7 cellular contexts compared by ENCODE assay signal in genomic region chr3:86990734-86991481, GRCh38. TPM values are rescaled to one million over a fixed set of nuclear protein-coding genes. Genes with fewer than 3 reads are reported as not detected.
DNase-seq lines count a peak whose midpoint lies in the region; ATAC-seq and TF ChIP-seq lines count a peak whose summit lies in the region.

A gene with protein sequence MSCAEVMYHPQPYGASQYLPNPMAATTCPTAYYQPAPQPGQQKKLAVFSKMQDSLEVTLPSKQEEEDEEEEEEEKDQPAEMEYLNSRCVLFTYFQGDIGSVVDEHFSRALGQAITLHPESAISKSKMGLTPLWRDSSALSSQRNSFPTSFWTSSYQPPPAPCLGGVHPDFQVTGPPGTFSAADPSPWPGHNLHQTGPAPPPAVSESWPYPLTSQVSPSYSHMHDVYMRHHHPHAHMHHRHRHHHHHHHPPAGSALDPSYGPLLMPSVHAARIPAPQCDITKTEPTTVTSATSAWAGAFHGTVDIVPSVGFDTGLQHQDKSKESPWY (minus strand): TSS chr3:86991149. CDS start chr3:86990743, 406 bp downstream.

- H3K27me3 ChIP-seq in ovary, result no peaks in the 10 kb centered on the region

- no peaks in the 10 kb centered on the region for H3K36me3 ChIP-seq in ovary

- H3K27ac Mint-ChIP-seq in activated T-cell treated with anti-CD3 and anti-CD28 coated beads, Interleukin-2, amount 50 U/mL, for 72 hours, result no peak within 1 kb of the TSS

- intact Hi-C loops in head of caudate nucleus (cut with DNase I) (no loop called here), ovary (cut with DNase I) (loop anchor here in 1 of 4 donors (10.0 kb wide), 1 partner anchor 94 kb away; no protein-coding TSS in a partner anchor)

- peaks cover 43% of the 10 kb centered on the region for H3K27me3 Mint-ChIP-seq in activated T-cell treated with anti-CD3 and anti-CD28 coated beads, Interleukin-2, amount 50 U/mL, for 72 hours (ENCODE audit: low read depth)

- H3K9me3 ChIP-seq in ovary, result no peaks in the 10 kb centered on the region

- no peaks in the 10 kb centered on the region for H3K36me3 Mint-ChIP-seq in activated T-cell treated with anti-CD3 and anti-CD28 coated beads, Interleukin-2, amount 50 U/mL, for 72 hours (ENCODE audit: insufficient read depth in 2 of 2)

- peak within 1 kb of the TSS in 1 of 2 donors; percentile 47 for H3K4me3 Mint-ChIP-seq in activated T-cell treated with anti-CD3 and anti-CD28 coated beads, Interleukin-2, amount 50 U/mL, for 72 hours

- peak within 1 kb of the TSS; percentile 70 for H3K4me3 ChIP-seq in ovary

- peaks cover 2% of the 10 kb centered on the region for H3K4me1 ChIP-seq in ovary (ENCODE audit: insufficient read depth)

- peak; percentile 82 for DNase-seq in HS-27A (ENCODE audit: low read depth)
- DNase-seq in activated T-cell treated with anti-CD3 and anti-CD28 coated beads, Interleukin-2, amount 50 U/mL, for 72 hours, result peak; percentile 8 to 13
- DNase-seq in head of caudate nucleus, result peak in 38 of 42 donors; percentile 10 to 68 (median 40)
- DNase-seq in ovary, result peak; percentile 80 to 87 (median 81)
- no peak for DNase-seq in AML-193 (lab: John Stamatoyannopoulos, UW)

- peak; percentile 40 for ATAC-seq in GM18873 (IDR thresholded peaks at IDR 0.05; ENCODE audit: low FRiP score, unreplicated experiment)
- peak; percentile 75 to 86 for ATAC-seq in activated T-cell treated with anti-CD3 and anti-CD28 coated beads, Interleukin-2, amount 50 U/mL, for 72 hours (replicated peaks in 1 of 2)
- ATAC-seq in HG03280 (IDR thresholded peaks at IDR 0.05; ENCODE audit: unreplicated experiment), result no peak

- TF ChIP-seq POLR2A in ovary (IDR thresholded peaks at IDR 0.05), result peak; percentile 26

- H3K27ac ChIP-seq in ovary, result peak within 1 kb of the TSS; percentile 76 to 95

- no peak for TF ChIP-seq CTCF in ovary (IDR thresholded peaks at IDR 0.05)

- H3K4me1 Mint-ChIP-seq in activated T-cell treated with anti-CD3 and anti-CD28 coated beads, Interleukin-2, amount 50 U/mL, for 72 hours (ENCODE audit: low read depth), result no peaks in the 10 kb centered on the region

- 0 to 1% (median 1%) methylated on average over 72 to 77 of the region's 77 CpGs for WGBS in ovary, 3 donors

- TF ChIP-seq EP300 in ovary (IDR thresholded peaks at IDR 0.05), result no peak

- H3K9me3 Mint-ChIP-seq in activated T-cell treated with anti-CD3 and anti-CD28 coated beads, Interleukin-2, amount 50 U/mL, for 72 hours, result peaks cover 0 to 3% of the 10 kb centered on the region in 2 donors

RNA-seq across cellular contexts. Expression of the gene that starts here (rescaled TPM):
- total RNA-seq in activated T-cell treated with anti-CD3 and anti-CD28 coated beads, Interleukin-2, amount 50 U/mL, for 72 hours, result not detected
- total RNA-seq in ovary, result 10 to 100 TPM; 13.4 to 36.3 (median 30.9) TPM
- polyA plus RNA-seq in ovary, result 10 to 100 TPM in 1 of 2 donors, 1 to 10 TPM in 1; 7.7 to 12.2 TPM

Comparison
In these comparisons a context has a peak if more than half of its experiments do, and no peak if none do; other contexts are left out.
1. RNA of the gene that starts here (total RNA-seq): 13.4 to 36.3 TPM in ovary; not detected in activated T-cell treated with anti-CD3 and anti-CD28 coated beads, Interleukin-2, amount 50 U/mL, for 72 hours; every median in the first group is over 10 times any median in the second.
2. Peak in DNase-seq and ATAC-seq in activated T-cell treated with anti-CD3 and anti-CD28 coated beads, Interleukin-2, amount 50 U/mL, for 72 hours; RNA of the gene not detected or under 1 TPM.
3. DNase-seq: peak in HS-27A (single experiment), head of caudate nucleus (38 of 42) and ovary (5 of 5); none in AML-193 (0 of 2).